8 cellular contexts compared by ENCODE assay signal in the genomic region with DNA sequence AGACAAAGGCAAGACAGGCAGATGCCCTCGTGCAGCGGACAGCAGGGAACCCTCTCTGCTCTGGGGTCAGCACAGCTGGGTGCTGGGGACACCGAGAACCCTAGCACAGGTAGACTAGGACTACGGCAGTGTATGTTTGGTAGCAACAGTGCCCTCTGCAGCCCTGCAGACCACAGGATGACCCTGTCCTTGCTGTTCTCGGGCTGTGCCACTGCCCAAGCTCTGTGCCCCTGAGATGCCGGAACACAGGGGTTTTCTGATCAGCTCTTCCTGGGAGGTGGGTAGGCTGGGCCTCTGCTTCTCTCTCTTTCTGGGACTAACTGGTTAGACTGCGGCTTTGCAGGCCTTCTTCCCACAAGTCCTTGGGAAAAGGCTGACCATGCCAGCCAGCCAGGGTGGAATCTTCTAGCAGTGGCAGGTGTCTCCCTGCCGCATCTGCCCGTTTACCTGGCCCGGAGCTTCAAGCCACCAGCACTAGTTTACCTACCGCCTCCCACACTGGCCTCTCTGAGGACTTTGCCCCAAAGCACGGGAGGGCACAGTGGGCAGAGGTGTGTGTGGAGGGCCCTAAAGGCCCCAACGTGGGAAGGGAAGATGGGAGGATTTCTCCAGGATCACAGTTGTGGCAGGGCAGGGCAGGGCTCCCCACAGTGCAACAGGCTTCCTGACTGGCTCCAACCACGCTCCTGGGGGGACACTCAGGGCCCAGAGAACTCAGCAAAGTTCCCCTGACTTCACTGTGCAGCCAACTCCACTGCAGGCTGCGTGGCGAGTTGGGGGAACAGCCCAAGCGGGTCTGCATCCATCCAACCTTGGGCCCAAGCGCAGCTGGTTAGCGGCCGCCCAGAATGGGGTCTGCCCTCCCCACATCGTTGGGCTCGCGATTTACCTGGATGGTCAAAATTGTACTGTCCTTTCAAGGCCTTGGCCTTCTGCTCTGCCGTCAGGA. TPM values are rescaled to one million over a fixed set of nuclear protein-coding genes. Genes with fewer than 3 reads are reported as not detected.
DNase-seq lines count a peak whose midpoint lies in the region; ATAC-seq and TF ChIP-seq lines count a peak whose summit lies in the region.

No MANE protein-coding gene starts in this region.

- H3K4me3 ChIP-seq in GM08714 (ENCODE audit: low read length) (peak overlapping the region; percentile 79), RWPE2 (ENCODE audit: severe bottlenecking) (peak overlapping the region; percentile 86), fibroblast of lung (replicated peaks in 1 of 4; ENCODE audit: control extremely low read depth in 1 of 4, insufficient read depth in 1 of 4, low read depth in 3 of 4, low read length in 4 of 4) (peak overlapping the region; percentile 66 to 80 (median 76)), prostate gland (peak overlapping the region; percentile 99)

- intact Hi-C loops in prostate gland (cut with DNase I) = loop anchor here (1.0 kb wide), 1 partner anchor 180 kb away; no protein-coding TSS in a partner anchor

- H3K27me3 ChIP-seq in RWPE2 (ENCODE audit: insufficient read depth, poor library complexity, severe bottlenecking) (no peaks in the 10 kb centered on the region), fibroblast of lung (ENCODE audit: control insufficient read depth, insufficient read depth, low read length) (no peaks in the 10 kb centered on the region), prostate gland (replicated peaks; ENCODE audit: insufficient read depth) (no peaks in the 10 kb centered on the region)

- TF ChIP-seq CTCF in RWPE2 (IDR thresholded peaks at IDR 0.05; ENCODE audit: poor library complexity, severe bottlenecking) = no peak
- TF ChIP-seq CTCF in fibroblast of lung (conservative IDR thresholded peaks at IDR 0.05 in 1 of 2, IDR thresholded peaks at IDR 0.05 in 1 of 2; ENCODE audit: low read depth in 1 of 2, low read length in 2 of 2) = no peak
- TF ChIP-seq CTCF in prostate gland (IDR thresholded peaks at IDR 0.05) = no peak

- H3K36me3 ChIP-seq in RWPE2 (ENCODE audit: low read depth) (peaks cover 33% of the 10 kb centered on the region), fibroblast of lung (ENCODE audit: control insufficient read depth, insufficient read depth, low read length) (peaks cover 18% of the 10 kb centered on the region), prostate gland (peaks cover 0 to 15% of the 10 kb centered on the region in 2 donors)

- WGBS in prostate gland = 56% methylated on average over 24 of the region's 24 CpGs

- ATAC-seq in RWPE2 (ENCODE audit: low read depth) = no peak
- no peak for ATAC-seq in GM19452 (IDR thresholded peaks at IDR 0.05; ENCODE audit: unreplicated experiment)
- no peak for ATAC-seq in HG03442 (IDR thresholded peaks at IDR 0.05; ENCODE audit: unreplicated experiment)

- H3K79me2 ChIP-seq in fibroblast of lung (ENCODE audit: control insufficient read depth, insufficient read depth, low read length) = peaks cover 12% of the 10 kb centered on the region

- H2AFZ ChIP-seq in fibroblast of lung (ENCODE audit: low read length) = peak overlapping the region; percentile 51

- H3K4me1 ChIP-seq in RWPE2 (ENCODE audit: insufficient read depth, poor library complexity, severe bottlenecking) = no peaks in the 10 kb centered on the region
- peaks cover 2% of the 10 kb centered on the region for H3K4me1 ChIP-seq in fibroblast of lung (ENCODE audit: control insufficient read depth, extremely low read depth, insufficient read depth, low read length)
- H3K4me1 ChIP-seq in prostate gland (replicated peaks) = peaks cover 6% of the 10 kb centered on the region

- H3K4me2 ChIP-seq in fibroblast of lung (ENCODE audit: extremely low read depth, insufficient read depth, low read length) = peak overlapping the region; percentile 95

- H3K27ac ChIP-seq in RWPE2 (ENCODE audit: poor library complexity, severe bottlenecking) = no peak overlapping the region
- H3K27ac ChIP-seq in fibroblast of lung (ENCODE audit: insufficient read depth, low read length) = peak overlapping the region; percentile 59
- H3K27ac ChIP-seq in prostate gland = peak overlapping the region; percentile 78 to 81

- DNase-seq in RWPE2 (ENCODE audit: low spot score) (no peak), fibroblast of lung (ENCODE audit: low read depth in 2 of 2) (no peak), prostate gland (ENCODE audit: low spot score) (no peak), T-helper 9 cell (no peak)
- no peak for DNase-seq in effector CD8-positive, alpha-beta T cell (lab: John Stamatoyannopoulos, UW)

- no peak for TF ChIP-seq POLR2A in prostate gland (IDR thresholded peaks at IDR 0.05)

- H4K20me1 ChIP-seq in fibroblast of lung (ENCODE audit: control insufficient read depth, extremely low read depth, insufficient read depth, low read length) = no peaks in the 10 kb centered on the region

- no peaks in the 10 kb centered on the region for H3K9me3 ChIP-seq in RWPE2 (ENCODE audit: severe bottlenecking)
- H3K9me3 ChIP-seq in fibroblast of lung (ENCODE audit: control insufficient read depth, insufficient read depth, low read depth, low read length) = no peaks in the 10 kb centered on the region
- no peaks in the 10 kb centered on the region for H3K9me3 ChIP-seq in prostate gland

- H3K9ac ChIP-seq in fibroblast of lung (ENCODE audit: insufficient read depth, low read length) = peak overlapping the region; percentile 80

RNA-seq across cellular contexts. Expression of a gene that starts 1.2 kb away (rescaled TPM):
- total RNA-seq in fibroblast of lung = 20.3 and 22.3 TPM in 2 replicates
- polyA plus RNA-seq in fibroblast of lung = 20.9 and 25.9 TPM in 2 replicates
- polyA plus RNA-seq in fibroblast of lung (2012) = 22.6 and 28.3 TPM in 2 replicates
- 31.7 and 57.0 TPM in 2 replicates for polyA minus RNA-seq in fibroblast of lung (ENCODE audit: low replicate concordance)
- 10 to 100 TPM; 47.6 to 48.2 TPM for total RNA-seq in prostate gland

RNA-seq across cellular contexts. Expression of a gene that starts 15.5 kb away (rescaled TPM):
- total RNA-seq in fibroblast of lung = not detected in 2 replicates
- not detected in 2 replicates for polyA plus RNA-seq in fibroblast of lung
- not detected in 2 replicates for polyA plus RNA-seq in fibroblast of lung (2012)
- not detected in 2 replicates for polyA minus RNA-seq in fibroblast of lung (ENCODE audit: low replicate concordance)
- 10 to 100 TPM in 1 of 2 donors, 1 to 10 TPM in 1; 3.7 to 25.4 TPM for total RNA-seq in prostate gland

RNA-seq across cellular contexts. Expression of a gene that starts 27.2 kb away (rescaled TPM):
- total RNA-seq in fibroblast of lung = 24.9 and 36.7 TPM in 2 replicates
- 17.7 and 22.6 TPM in 2 replicates for polyA plus RNA-seq in fibroblast of lung
- polyA plus RNA-seq in fibroblast of lung (2012) = 23.8 and 32.4 TPM in 2 replicates
- polyA minus RNA-seq in fibroblast of lung (ENCODE audit: low replicate concordance) = 53.0 and 107 TPM in 2 replicates
- total RNA-seq in prostate gland = 10 to 100 TPM; 36.5 to 59.5 TPM
